1 cellular context compared by ENCODE assay signal in genomic region chr16:66359811-66360608, GRCh38.
TF ChIP-seq lines count a peak whose summit lies in the region.

No MANE protein-coding gene starts in this region.

TF ChIP-seq in endothelial cell of umbilical vein, 7 proteins besides CTCF, POLR2A, EP300 and RAD21 (continued from another document):
- TF ChIP-seq EZH2 (IDR thresholded peaks at IDR 0.05; ENCODE audit: borderline replicate concordance, low read depth, low read length, severe bottlenecking) = no peak
- TF ChIP-seq, protein P1, sequence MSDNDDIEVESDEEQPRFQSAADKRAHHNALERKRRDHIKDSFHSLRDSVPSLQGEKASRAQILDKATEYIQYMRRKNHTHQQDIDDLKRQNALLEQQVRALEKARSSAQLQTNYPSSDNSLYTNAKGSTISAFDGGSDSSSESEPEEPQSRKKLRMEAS (IDR thresholded peaks at IDR 0.05; ENCODE audit: insufficient read depth, insufficient read length) = peak; percentile 65
- TF ChIP-seq JUN (IDR thresholded peaks at IDR 0.05; ENCODE audit: borderline replicate concordance, insufficient read depth, insufficient read length, low read depth) = peak; percentile 9
- no peak for TF ChIP-seq FOS (IDR thresholded peaks at IDR 0.05; ENCODE audit: borderline replicate concordance, insufficient read depth, low read length)
- TF ChIP-seq MYC (IDR thresholded peaks at IDR 0.05; ENCODE audit: low read depth, low read length) = peak; percentile 34
